ENCODE assay signal across 11 cellular contexts in the genomic region with DNA sequence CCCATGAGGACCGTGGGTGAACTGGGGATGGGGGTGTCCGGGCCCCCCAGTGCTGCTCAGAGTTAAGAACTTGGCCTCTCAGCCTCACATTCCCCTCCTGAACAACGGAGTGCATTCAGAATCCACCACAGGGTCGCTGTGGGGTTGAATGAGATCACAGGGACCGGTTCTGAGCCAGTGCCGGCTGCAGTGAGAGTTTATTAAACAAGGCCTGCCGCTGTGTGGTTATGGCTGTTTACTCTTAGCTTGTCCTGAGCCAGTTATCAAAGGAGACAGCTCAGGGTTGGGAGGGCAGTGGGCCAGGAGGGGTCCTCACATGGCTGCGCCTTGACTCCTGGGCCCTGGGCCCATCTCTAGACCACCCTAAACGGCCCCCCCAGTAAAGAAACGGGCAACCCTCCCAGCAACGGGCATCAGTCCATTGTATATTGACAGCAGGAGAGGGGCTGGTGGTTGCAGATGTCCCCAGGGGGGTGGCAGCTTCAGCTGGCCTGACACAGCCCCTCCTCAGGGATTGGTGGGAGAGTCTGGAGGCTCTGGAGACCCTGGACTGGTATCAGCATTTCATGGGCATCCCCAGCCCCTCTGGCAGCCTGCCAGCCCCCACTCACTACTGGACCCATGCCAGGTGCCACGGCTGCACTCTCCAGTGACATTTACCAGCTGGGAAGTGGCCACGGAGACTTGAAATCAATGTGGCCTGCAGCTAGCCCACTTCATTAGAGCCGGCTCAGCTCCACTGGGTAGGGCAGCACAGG. TPM values are rescaled to one million over a fixed set of nuclear protein-coding genes. Genes with fewer than 3 reads are reported as not detected.
DNase-seq lines count a peak whose midpoint lies in the region; ATAC-seq and TF ChIP-seq lines count a peak whose summit lies in the region.
"Had no signal": no experiment of that assay in that cellular context is flagged by ENCODE, and none has a peak within 500 bp of the region (broad histone marks: within the 10 kb centered on the region; RNA-seq: fewer than 3 reads in every experiment).

No MANE protein-coding gene starts in this region.

- ATAC-seq in GM18505 (IDR thresholded peaks at IDR 0.05; ENCODE audit: unreplicated experiment) (no peak), HG03442 (IDR thresholded peaks at IDR 0.05; ENCODE audit: unreplicated experiment) (no peak)

- H3K36me3 ChIP-seq in thyroid gland, result no peaks in the 10 kb centered on the region
- H3K36me3 ChIP-seq: right lobe of liver had no signal

- peaks cover 8 to 48% of the 10 kb centered on the region in 2 donors for H3K4me1 ChIP-seq in thyroid gland
- H3K4me1 ChIP-seq: right lobe of liver had no signal

- DNase-seq in NCI-H510A treated with DMSO at 0.1 percent for 48 hours (lab: John Stamatoyannopoulos, UW) (peak; percentile 57), NCI-H510A (lab: John Stamatoyannopoulos, UW) (no peak), SHP77 (lab: John Stamatoyannopoulos, UW) (peak; percentile 55 to 72), glomerular visceral epithelial cell (ENCODE audit: extremely low spot score) (peak; percentile 46), thyroid gland (peak; percentile 40 to 51), KG1 (lab: John Stamatoyannopoulos, UW) (no peak)
- DNase-seq: right lobe of liver had no signal

- WGBS in thyroid gland, 2 donors, result 29 to 36% methylated on average over 8 to 9 of the region's 14 CpGs

- intact Hi-C loops in thyroid gland (cut with DNase I), result no loop called here

- H3K27me3 ChIP-seq in thyroid gland, result no peaks in the 10 kb centered on the region
- H3K27me3 ChIP-seq: right lobe of liver had no signal

- no peaks in the 10 kb centered on the region for H3K9me3 ChIP-seq in thyroid gland
- H3K9me3 ChIP-seq: right lobe of liver had no signal

- no peak for TF ChIP-seq CTCF in thyroid gland (IDR thresholded peaks at IDR 0.05)

- H3K4me3 ChIP-seq in thyroid gland (replicated peaks in 1 of 3), result no peak overlapping the region
- H3K4me3 ChIP-seq: right lobe of liver had no signal

- no peak for TF ChIP-seq POLR2A in thyroid gland (IDR thresholded peaks at IDR 0.05)
- TF ChIP-seq POLR2A in GM18505 (IDR thresholded peaks at IDR 0.05; ENCODE audit: borderline replicate concordance, extremely low read depth, insufficient read depth, insufficient read length), result no peak

- H3K27ac ChIP-seq in thyroid gland, result peak overlapping the region in 1 of 3 donors; percentile 24
- H3K27ac ChIP-seq: C4-2B, right lobe of liver, RWPE1 had no signal

RNA-seq across cellular contexts. Expression of a gene that starts 15.1 kb away (rescaled TPM):
- total RNA-seq in thyroid gland, result 1 to 10 TPM in 1 of 4 donors, under 1 TPM in 1, not detected in 2; 0.73 to 1.0 TPM
- total RNA-seq: right lobe of liver had no signal

Comparison
In these comparisons a context has a peak if more than half of its experiments do, and no peak if none do; other contexts are left out.
1. DNase-seq: peak in NCI-H510A treated with DMSO at 0.1 percent for 48 hours (single experiment), SHP77 (2 of 2), glomerular visceral epithelial cell (single experiment) and thyroid gland (2 of 2); none in NCI-H510A (single experiment) and KG1 (single experiment).